ENCODE assay signal across 1 cellular context in genomic region chr1:6198646-6199297, GRCh38.
TF ChIP-seq lines count a peak whose summit lies in the region.

No MANE protein-coding gene starts in this region.

TF ChIP-seq in GM12878, 131 proteins besides CTCF, POLR2A, EP300 and RAD21:
- no peak for TF ChIP-seq MYB (IDR thresholded peaks at IDR 0.05; ENCODE audit: borderline replicate concordance, low read depth, low read length)
- TF ChIP-seq MEF2B (IDR thresholded peaks at IDR 0.05; ENCODE audit: partially characterized antibody, poor library complexity, severe bottlenecking) = no peak
- no peak for TF ChIP-seq PAX5 (IDR thresholded peaks at IDR 0.05; ENCODE audit: borderline replicate concordance, low read depth, low read length)
TF ChIP-seq in GM12878: peak in this region for 0.
